Comparison of ENCODE assay signal across 28 cellular contexts in genomic region chr4:139163806-139164206, GRCh38. TPM values are rescaled to one million over a fixed set of nuclear protein-coding genes. Genes with fewer than 3 reads are reported as not detected.
DNase-seq lines count a peak whose midpoint lies in the region; ATAC-seq, FAIRE-seq and TF ChIP-seq lines count a peak whose summit lies in the region.
"Had no signal": no experiment of that assay in that cellular context is flagged by ENCODE, and none has a peak within 500 bp of the region (broad histone marks: within the 10 kb centered on the region; RNA-seq: fewer than 3 reads in every experiment).

No MANE protein-coding gene starts in this region.

- peaks cover 5% of the 10 kb centered on the region for H3K36me3 Mint-ChIP-seq in stimulated activated memory B cell treated with anti-CD40 and anti-IgM and Interleukin-4, amounts not matched to agents 10 μg/mL and 1 μg/mL and 100 μg/mL, for 72 hours

- no peak overlapping the region for H3K4me3 Mint-ChIP-seq in stimulated activated memory B cell treated with anti-CD40 and anti-IgM and Interleukin-4, amounts not matched to agents 10 μg/mL and 1 μg/mL and 100 μg/mL, for 72 hours
- H3K4me3 Mint-ChIP-seq: activated T-cell treated with anti-CD3 and anti-CD28 coated beads, Interleukin-2, amount 50 U/mL, for 24 hours; HFFc6; memory B cell; neural crest cell had no signal

- TF ChIP-seq POLR2A in HepG2 (IDR thresholded peaks at IDR 0.05; ENCODE audit: insufficient read depth in 1 of 2, low read depth in 2 of 2, low read length in 2 of 2) (no peak), right lobe of liver (IDR thresholded peaks at IDR 0.05) (no peak), NB4 (IDR thresholded peaks at IDR 0.05; ENCODE audit: extremely low read depth, insufficient read length) (no peak)

- DNase-seq in HepG2 (ENCODE audit: low spot score): no peak
- DNase-seq in right lobe of liver: no peak
- peak; percentile 19 for DNase-seq in NB4 (ENCODE audit: low read depth)
- no peak for DNase-seq in left lobe of liver (ENCODE audit: low spot score)
- no peak for DNase-seq in GM03348 (ENCODE audit: low spot score)
- DNase-seq in nucleus accumbens (lab: John Stamatoyannopoulos, UW): no peak
- DNase-seq: activated gamma-delta T cell treated with Interleukin-2 at 50 U/mL for 16 hours; activated T-cell treated with anti-CD3 and anti-CD28 coated beads, Interleukin-2, amount 50 U/mL, for 24 hours; DMS153; effector memory CD4-positive, alpha-beta T cell; HFFc6; MM.1S; NCI-H146; NCI-H446; NCI-H748 treated with DMSO at 0.1 percent for 48 hours; posterior cingulate gyrus; right cardiac atrium; RPMI8226; stimulated activated CD4-positive, alpha-beta T cell treated with anti-CD3 and anti-CD28 coated beads, Interleukin-1b, Interleukin-23, amount 100 ng/mL, for 48 hours; stomach; uterus had no signal

- CTCF ChIA-PET in HepG2 (lab: Yijun Ruan, JAX; ENCODE audit: low intra/inter-chr PET ratio, low total read pairs): no interaction called here

- H3K4me2 ChIP-seq in HepG2 (ENCODE audit: low read depth, low read length): no peak overlapping the region

- BruUV-seq in HepG2 (replicated peaks; lab: Mats Ljungman, UMichigan): no TSS peak

- H3K4me3 ChIP-seq in HepG2 (replicated peaks in 1 of 3; ENCODE audit: insufficient read depth in 1 of 3, low read depth in 2 of 3, low read length in 3 of 3) (no peak overlapping the region), right lobe of liver (no peak overlapping the region), NB4 (ENCODE audit: low read depth, low read length) (no peak overlapping the region), ectodermal cell (ENCODE audit: insufficient read depth, low read depth, low read length) (no peak overlapping the region)
- H3K4me3 ChIP-seq: ascending aorta, stomach, uterus had no signal

- ATAC-seq in HepG2 (no peak), right lobe of liver (no peak), left lobe of liver (no peak)
- no peak for ATAC-seq in stimulated activated memory B cell treated with anti-CD40 and anti-IgM and Interleukin-4, amounts not matched to agents 10 μg/mL and 1 μg/mL and 100 μg/mL, for 72 hours
- ATAC-seq: right cardiac atrium had no signal

- WGBS in HepG2 (ENCODE audit: low lambda C conversion rate): 100% methylated on average over 2 of the region's 2 CpGs
- WGBS in right lobe of liver (ENCODE audit: insufficient coverage, low coverage, low lambda C conversion rate, missing lambda C conversion rate): 100% methylated on average over 2 of the region's 2 CpGs
- 92 to 95% methylated on average over 2 of the region's 2 CpGs for WGBS in ectodermal cell, 2 experiments

- no peak for TF ChIP-seq RAD21 in HepG2 (CRISPR knock-in tag; IDR thresholded peaks at IDR 0.05)

- POLR2A ChIA-PET in HepG2 (lab: Yijun Ruan, JAX): no interaction called here

- H3K27me3 ChIP-seq in HepG2 (ENCODE audit: control insufficient read depth in 1 of 2, insufficient read depth in 2 of 2, low read length in 2 of 2): no peaks in the 10 kb centered on the region
- no peaks in the 10 kb centered on the region for H3K27me3 ChIP-seq in right lobe of liver
- no peaks in the 10 kb centered on the region for H3K27me3 ChIP-seq in ectodermal cell (ENCODE audit: control insufficient read depth, insufficient read depth, low read length, poor library complexity, severe bottlenecking)
- H3K27me3 ChIP-seq: ascending aorta, stomach, uterus had no signal

- TF ChIP-seq CTCF in HepG2 (CRISPR knock-in tag; IDR thresholded peaks at IDR 0.05) (no peak), right lobe of liver (IDR thresholded peaks at IDR 0.05) (no peak), NB4 (IDR thresholded peaks at IDR 0.05; ENCODE audit: low read depth, low read length) (no peak)

- H3K27ac Mint-ChIP-seq in stimulated activated memory B cell treated with anti-CD40 and anti-IgM and Interleukin-4, amounts not matched to agents 10 μg/mL and 1 μg/mL and 100 μg/mL, for 72 hours: peak overlapping the region; percentile 26
- H3K27ac Mint-ChIP-seq: activated T-cell treated with anti-CD3 and anti-CD28 coated beads, Interleukin-2, amount 50 U/mL, for 24 hours; HFFc6; memory B cell had no signal

- no peak for TF ChIP-seq EP300 in HepG2 (IDR thresholded peaks at IDR 0.05; ENCODE audit: low read depth in 2 of 2, low read length in 2 of 2)
- no peak for TF ChIP-seq EP300 in HepG2 (CRISPR knock-in tag; IDR thresholded peaks at IDR 0.05; ENCODE audit: borderline replicate concordance)

- intact Hi-C loops in HepG2 (cut with micrococcal nuclease; ENCODE audit: unreplicated experiment): no loop called here
- intact Hi-C loops in right lobe of liver (cut with DNase I): loop anchor here in 1 of 2 donors (10.0 kb wide), 1 partner anchor 49 kb away; no protein-coding TSS in a partner anchor

- no peak for FAIRE-seq in HepG2 (lab: Jason Lieb, UNC)
- FAIRE-seq: colon, GM12892 had no signal

- H3K36me3 ChIP-seq in HepG2 (replicated peaks in 1 of 2; ENCODE audit: control insufficient read depth in 1 of 2, insufficient read depth in 2 of 2, low read length in 2 of 2) (no peaks in the 10 kb centered on the region; a peak in 1 of 5 replicates), right lobe of liver (no peaks in the 10 kb centered on the region), ectodermal cell (ENCODE audit: control insufficient read depth, insufficient read depth, low read length) (no peaks in the 10 kb centered on the region)
- H3K36me3 ChIP-seq: ascending aorta, stomach, uterus had no signal

- H2AFZ ChIP-seq in HepG2 (ENCODE audit: low read length): no peak overlapping the region

- H3K9me3 ChIP-seq in HepG2 (ENCODE audit: low read length) (no peaks in the 10 kb centered on the region), right lobe of liver (no peaks in the 10 kb centered on the region), ectodermal cell (ENCODE audit: control insufficient read depth, low read length) (no peaks in the 10 kb centered on the region)
- H3K9me3 ChIP-seq: ascending aorta, stomach, uterus had no signal

- peaks cover 18% of the 10 kb centered on the region for H3K4me1 ChIP-seq in HepG2 (ENCODE audit: insufficient read depth, low read length)
- H3K4me1 ChIP-seq in right lobe of liver: peaks cover 0 to 11% (median 5%) of the 10 kb centered on the region in 4 donors
- H3K4me1 ChIP-seq in ectodermal cell (ENCODE audit: control insufficient read depth, insufficient read depth, low read length): peaks cover 3% of the 10 kb centered on the region

- in situ Hi-C loops in HepG2 (cut with HindIII; ENCODE audit: extremely low pct_ligation_motif_present, low pct_unique_long_range_greater_than_20kb): loop anchor here (10.0 kb wide), 1 partner anchor 59 kb away; no protein-coding TSS in a partner anchor

- H3K27ac ChIP-seq in HepG2 (ENCODE audit: extremely low read length, insufficient read depth, low read length): no peak overlapping the region
- no peak overlapping the region for H3K27ac ChIP-seq in right lobe of liver
- peak overlapping the region; percentile 16 for H3K27ac ChIP-seq in ectodermal cell (ENCODE audit: insufficient read depth, low read depth, low read length, poor library complexity, severe bottlenecking)
- H3K27ac ChIP-seq: ascending aorta, uterus had no signal

- no peaks in the 10 kb centered on the region for H3K9me3 Mint-ChIP-seq in stimulated activated memory B cell treated with anti-CD40 and anti-IgM and Interleukin-4, amounts not matched to agents 10 μg/mL and 1 μg/mL and 100 μg/mL, for 72 hours
- H3K9me3 Mint-ChIP-seq: activated T-cell treated with anti-CD3 and anti-CD28 coated beads, Interleukin-2, amount 50 U/mL, for 24 hours; HFFc6; memory B cell; neural crest cell had no signal

- peaks cover 24% of the 10 kb centered on the region for H3K4me1 Mint-ChIP-seq in stimulated activated memory B cell treated with anti-CD40 and anti-IgM and Interleukin-4, amounts not matched to agents 10 μg/mL and 1 μg/mL and 100 μg/mL, for 72 hours

- H3K27me3 Mint-ChIP-seq in stimulated activated memory B cell treated with anti-CD40 and anti-IgM and Interleukin-4, amounts not matched to agents 10 μg/mL and 1 μg/mL and 100 μg/mL, for 72 hours: no peaks in the 10 kb centered on the region
- H3K27me3 Mint-ChIP-seq: activated T-cell treated with anti-CD3 and anti-CD28 coated beads, Interleukin-2, amount 50 U/mL, for 24 hours; memory B cell had no signal

- peaks cover 41% of the 10 kb centered on the region for H3K79me2 ChIP-seq in HepG2 (ENCODE audit: insufficient read depth, low read length)

- H4K20me1 ChIP-seq in HepG2 (ENCODE audit: insufficient read depth, low read length): peaks cover 16% of the 10 kb centered on the region

- H3K9ac ChIP-seq in HepG2 (ENCODE audit: insufficient read depth, low read depth, low read length): no peak overlapping the region

RNA-seq across cellular contexts. Expression of gene ELF2, which starts 13.2 kb away (rescaled TPM):
- 35.4 and 44.5 TPM in 2 replicates for total RNA-seq in HepG2 (2016; rRNA removed; fragmentation: Illumina TruSeq; extraction: Trizol)
- total RNA-seq in HepG2 (2016; cell fraction: cytosol; rRNA removed; fragmentation: Illumina TruSeq; extraction: Trizol; ENCODE audit: low read depth): 33.4 and 38.1 TPM in 2 replicates
- total RNA-seq in HepG2 (2016; cell fraction: insoluble cytoplasmic fraction; rRNA removed; fragmentation: Illumina TruSeq; extraction: Trizol): 34.3 and 42.9 TPM in 2 replicates
- total RNA-seq in HepG2 (2016; cell fraction: membrane; rRNA removed; fragmentation: Illumina TruSeq; extraction: Trizol): 31.5 and 31.6 TPM in 2 replicates
- total RNA-seq in HepG2 (2016; cell fraction: nucleus; rRNA removed; fragmentation: Illumina TruSeq; extraction: Trizol): 34.9 and 35.6 TPM in 2 replicates
- polyA plus RNA-seq in HepG2 (2011; rRNA removed): 24.2 and 28.6 TPM in 2 replicates
- 14.5 and 18.0 TPM in 2 replicates for polyA plus RNA-seq in HepG2 (2011; cell fraction: cytosol; rRNA removed)
- 18.4 and 19.9 TPM in 2 replicates for polyA plus RNA-seq in HepG2 (2011; cell fraction: nucleus; rRNA removed)
- polyA plus RNA-seq in HepG2 (2012): 19.5 and 21.8 TPM in 2 replicates
- 2.4 and 3.0 TPM in 2 replicates for polyA plus RNA-seq in HepG2 (2016; cell fraction: cytosol; fragmentation: Illumina TruSeq; extraction: Trizol; ENCODE audit: low read depth)
- 25.1 and 29.8 TPM in 2 replicates for polyA plus RNA-seq in HepG2 (2016; cell fraction: insoluble cytoplasmic fraction; fragmentation: Illumina TruSeq; extraction: Trizol; ENCODE audit: low read depth)
- polyA plus RNA-seq in HepG2 (2016; cell fraction: membrane; fragmentation: Illumina TruSeq; extraction: Trizol; ENCODE audit: low read depth): 6.9 and 7.7 TPM in 2 replicates
- polyA plus RNA-seq in HepG2 (2016; cell fraction: nucleus; fragmentation: Illumina TruSeq; extraction: Trizol; ENCODE audit: insufficient read depth, low read depth): 35.5 and 38.0 TPM in 2 replicates
- polyA minus RNA-seq in HepG2 (2011; rRNA and poly(A)+ RNA removed; ENCODE audit: low replicate concordance): 30.9 and 40.2 TPM in 2 replicates
- polyA minus RNA-seq in HepG2 (2011; cell fraction: cytosol; rRNA and poly(A)+ RNA removed): 25.8 and 27.5 TPM in 2 replicates
- polyA minus RNA-seq in HepG2 (2011; cell fraction: nucleus; rRNA and poly(A)+ RNA removed): 69.3 and 81.7 TPM in 2 replicates
- total RNA-seq in right lobe of liver: 10 to 100 TPM; 14.0 to 24.3 (median 16.7) TPM
- 33.8 TPM for polyA plus RNA-seq in ectodermal cell (2013, experiment 1 of 4)
- 31.5 TPM for polyA plus RNA-seq in ectodermal cell (2013, experiment 2 of 4)
- 26.2 TPM for polyA plus RNA-seq in ectodermal cell (2013, experiment 3 of 4)
- polyA plus RNA-seq in ectodermal cell (2013, experiment 4 of 4): 29.5 TPM
- 14.3 TPM for total RNA-seq in left lobe of liver
